Comparison of ENCODE assay signal across 18 cellular contexts in the genomic region with DNA sequence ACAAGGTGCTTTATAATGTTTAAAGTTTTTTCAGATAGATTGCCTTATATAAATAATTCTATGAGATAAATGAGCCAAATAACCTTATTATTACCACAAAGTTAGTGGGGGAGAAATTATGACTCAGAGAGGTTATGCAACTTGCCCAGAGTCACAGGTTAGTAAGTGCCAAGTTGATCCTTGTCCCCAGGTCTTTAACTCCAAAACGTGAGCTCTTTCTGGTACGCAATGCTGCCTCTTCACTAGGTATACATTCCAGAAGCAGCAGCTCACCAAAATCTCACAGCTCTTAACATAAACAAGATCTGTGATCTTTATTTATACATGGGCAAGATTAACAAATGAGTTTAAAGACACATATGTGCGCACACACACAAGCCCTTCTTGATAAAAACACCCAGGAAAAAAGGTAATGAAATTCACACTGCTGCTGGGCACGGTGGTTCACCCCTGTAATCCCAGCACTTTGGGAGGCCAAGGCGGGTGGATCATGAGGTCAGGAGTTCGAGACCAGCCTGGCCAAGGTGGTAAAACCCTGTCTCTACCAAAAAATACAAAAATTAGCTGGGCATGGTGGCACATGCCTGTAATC. TPM values are rescaled to one million over a fixed set of nuclear protein-coding genes. Genes with fewer than 3 reads are reported as not detected.
A peak's percentile ranks its signal among the peaks of the same experiment; 100 is the strongest.
DNase-seq lines count a peak whose midpoint lies in the region; ATAC-seq and TF ChIP-seq lines count a peak whose summit lies in the region.
"Had no signal": no experiment of that assay in that cellular context is flagged by ENCODE, and none has a peak within 500 bp of the region (broad histone marks: within the 10 kb centered on the region; RNA-seq: fewer than 3 reads in every experiment).

No MANE protein-coding gene starts in this region.

- no peaks in the 10 kb centered on the region for H3K9me3 ChIP-seq in upper lobe of right lung
- H3K9me3 ChIP-seq in thyroid gland: no peaks in the 10 kb centered on the region
- H3K9me3 ChIP-seq in naive thymus-derived CD4-positive, alpha-beta T cell (ENCODE audit: control insufficient read depth in 2 of 3, low read length in 3 of 3): no peaks in the 10 kb centered on the region

- WGBS in thyroid gland, 2 donors: 77 to 82% methylated on average over 6 of the region's 6 CpGs

- H3K27me3 Mint-ChIP-seq in naive thymus-derived CD4-positive, alpha-beta T cell: peaks cover 0 to 26% (median 18%) of the 10 kb centered on the region in 5 donors

- no peak for TF ChIP-seq POLR2A in thyroid gland (IDR thresholded peaks at IDR 0.05)

- no peak overlapping the region for H3K4me3 Mint-ChIP-seq in naive thymus-derived CD4-positive, alpha-beta T cell

- H3K4me3 ChIP-seq in upper lobe of right lung: no peak overlapping the region
- no peak overlapping the region for H3K4me3 ChIP-seq in thyroid gland (replicated peaks in 1 of 3)
- H3K4me3 ChIP-seq in naive thymus-derived CD4-positive, alpha-beta T cell (ENCODE audit: low read length): no peak overlapping the region

- H3K9me3 Mint-ChIP-seq in naive thymus-derived CD4-positive, alpha-beta T cell: peaks cover 0 to 8% (median 0%) of the 10 kb centered on the region in 11 donors

- H3K27ac ChIP-seq in upper lobe of right lung (no peak overlapping the region), thyroid gland (no peak overlapping the region)
- no peak overlapping the region for H3K27ac ChIP-seq in naive thymus-derived CD4-positive, alpha-beta T cell (ENCODE audit: low read depth, low read length)
- H3K27ac ChIP-seq: C4-2B had no signal

- CTCF ChIA-PET in naive thymus-derived CD4-positive, alpha-beta T cell (lab: Charles Lee): no interaction called here

- peak; percentile 36 for ATAC-seq in upper lobe of right lung
- no peak for ATAC-seq in naive thymus-derived CD4-positive, alpha-beta T cell
- no peak for ATAC-seq in HG03135 (IDR thresholded peaks at IDR 0.05; ENCODE audit: unreplicated experiment)

- no peaks in the 10 kb centered on the region for H3K36me3 Mint-ChIP-seq in naive thymus-derived CD4-positive, alpha-beta T cell

- H3K27ac Mint-ChIP-seq in naive thymus-derived CD4-positive, alpha-beta T cell: no peak overlapping the region

- no peaks in the 10 kb centered on the region for H3K4me1 ChIP-seq in upper lobe of right lung
- no peaks in the 10 kb centered on the region for H3K4me1 ChIP-seq in thyroid gland
- no peaks in the 10 kb centered on the region for H3K4me1 ChIP-seq in naive thymus-derived CD4-positive, alpha-beta T cell (ENCODE audit: control insufficient read depth in 2 of 2, insufficient read depth in 2 of 2, low read length in 2 of 2)

- no peak for TF ChIP-seq CTCF in upper lobe of right lung (IDR thresholded peaks at IDR 0.05)
- no peak for TF ChIP-seq CTCF in thyroid gland (IDR thresholded peaks at IDR 0.05)

- intact Hi-C loops in upper lobe of right lung (cut with DNase I) (no loop called here), thyroid gland (cut with DNase I) (no loop called here)
- intact Hi-C loops in naive thymus-derived CD4-positive, alpha-beta T cell (cut with micrococcal nuclease): no loop called here

- POLR2A ChIA-PET in naive thymus-derived CD4-positive, alpha-beta T cell (lab: Charles Lee): no interaction called here

- H3K4me1 Mint-ChIP-seq in naive thymus-derived CD4-positive, alpha-beta T cell: no peaks in the 10 kb centered on the region

- H3K27me3 ChIP-seq in upper lobe of right lung (no peaks in the 10 kb centered on the region), thyroid gland (no peaks in the 10 kb centered on the region)
- H3K27me3 ChIP-seq in naive thymus-derived CD4-positive, alpha-beta T cell (ENCODE audit: control insufficient read depth in 2 of 2, insufficient read depth in 2 of 2, low read length in 2 of 2): no peaks in the 10 kb centered on the region

- H3K36me3 ChIP-seq in upper lobe of right lung: peaks cover under 1% of the 10 kb centered on the region
- no peaks in the 10 kb centered on the region for H3K36me3 ChIP-seq in thyroid gland
- no peaks in the 10 kb centered on the region for H3K36me3 ChIP-seq in naive thymus-derived CD4-positive, alpha-beta T cell (ENCODE audit: control insufficient read depth in 2 of 3, insufficient read depth in 3 of 3, low read length in 3 of 3)

- DNase-seq in HPDE6-E6E7 (ENCODE audit: extremely low spot score) (peak; percentile 4), astrocyte of the hippocampus (ENCODE audit: low read depth, low spot score) (peak; percentile 19), glomerular visceral epithelial cell (ENCODE audit: extremely low spot score) (peak; percentile 62), upper lobe of right lung (no peak), thyroid gland (no peak)
- no peak for DNase-seq in naive thymus-derived CD4-positive, alpha-beta T cell
- DNase-seq: activated CD4-positive, CD25-positive, alpha-beta regulatory T cell; activated gamma-delta T cell; effector CD8-positive, alpha-beta T cell; KBM-7; NCI-H1436 treated with DMSO at 0.1 percent for 48 hours; NCI-H510A; nucleus accumbens; OCI-M1; stimulated activated naive CD4-positive, alpha-beta T cell treated with Interleukin-2 at 50 U/mL for 16 hours had no signal

RNA-seq across cellular contexts. Expression of gene NR2F2, which starts 59.8 kb away (rescaled TPM):
- total RNA-seq in upper lobe of right lung (88.1 TPM), thyroid gland (10 to 100 TPM; 18.3 to 30.2 (median 20.4) TPM)
- total RNA-seq in naive thymus-derived CD4-positive, alpha-beta T cell: not detected
- polyA plus RNA-seq in naive thymus-derived CD4-positive, alpha-beta T cell: not detected
- total RNA-seq: mononuclear cell had no signal

Comparison
In these comparisons a context has a peak if more than half of its experiments do, and no peak if none do; other contexts are left out.
1. DNase-seq: peak in HPDE6-E6E7 (single experiment), astrocyte of the hippocampus (single experiment) and glomerular visceral epithelial cell (single experiment); none in upper lobe of right lung (single experiment), thyroid gland (0 of 2) and naive thymus-derived CD4-positive, alpha-beta T cell (0 of 9).
2. RNA of gene NR2F2, which starts 59.8 kb away (total RNA-seq): 88.1 TPM in upper lobe of right lung (single experiment) and 18.3 to 30.2 TPM in thyroid gland; not detected in naive thymus-derived CD4-positive, alpha-beta T cell; every median in the first group is over 10 times any median in the second.